1 cellular context compared by ENCODE assay signal in the genomic region with DNA sequence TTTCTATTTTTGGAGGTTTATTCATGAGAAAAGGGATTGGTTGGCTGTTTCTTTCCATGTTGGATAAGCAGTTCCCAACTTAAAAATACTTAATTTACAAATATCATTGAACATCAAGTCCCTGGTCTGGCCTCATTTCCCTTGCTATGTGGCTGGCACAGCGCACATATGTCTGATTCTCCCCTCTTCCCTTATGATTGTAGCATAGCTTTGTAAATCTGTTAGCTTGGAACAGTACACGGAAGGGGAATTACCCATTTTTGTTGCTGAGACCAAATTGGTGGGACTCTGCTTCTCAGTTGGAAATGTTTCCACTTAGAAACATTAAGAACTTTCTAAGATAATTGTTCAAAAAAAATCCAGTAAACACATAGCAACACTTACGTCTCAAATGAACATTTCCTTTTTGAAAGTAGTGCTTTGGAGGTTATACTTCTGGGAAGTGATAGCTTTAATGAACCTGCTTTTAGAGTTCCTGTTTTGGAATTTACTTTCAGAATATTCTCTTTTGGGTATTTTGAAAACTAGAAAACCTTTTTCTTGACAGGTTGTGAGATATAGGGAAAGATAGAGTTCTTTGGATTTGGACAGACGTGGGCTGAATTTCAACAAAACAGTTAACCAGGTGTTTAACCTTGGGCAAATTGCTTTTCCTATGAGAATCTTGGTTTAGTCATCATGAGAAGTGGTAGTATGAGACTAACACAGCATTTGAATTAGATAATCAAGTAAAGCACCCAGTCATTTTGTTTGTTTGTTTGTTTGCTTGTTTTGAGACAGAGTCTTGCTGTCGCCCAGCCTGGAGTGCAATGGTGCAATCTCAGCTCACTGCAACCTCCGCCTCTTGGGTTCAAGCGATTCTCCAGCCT.
TF ChIP-seq lines count a peak whose summit lies in the region.

No MANE protein-coding gene starts in this region.

TF ChIP-seq in SK-N-SH, 30 proteins besides CTCF, POLR2A, EP300 and RAD21 (continued from another document):
- TF ChIP-seq, protein P1, sequence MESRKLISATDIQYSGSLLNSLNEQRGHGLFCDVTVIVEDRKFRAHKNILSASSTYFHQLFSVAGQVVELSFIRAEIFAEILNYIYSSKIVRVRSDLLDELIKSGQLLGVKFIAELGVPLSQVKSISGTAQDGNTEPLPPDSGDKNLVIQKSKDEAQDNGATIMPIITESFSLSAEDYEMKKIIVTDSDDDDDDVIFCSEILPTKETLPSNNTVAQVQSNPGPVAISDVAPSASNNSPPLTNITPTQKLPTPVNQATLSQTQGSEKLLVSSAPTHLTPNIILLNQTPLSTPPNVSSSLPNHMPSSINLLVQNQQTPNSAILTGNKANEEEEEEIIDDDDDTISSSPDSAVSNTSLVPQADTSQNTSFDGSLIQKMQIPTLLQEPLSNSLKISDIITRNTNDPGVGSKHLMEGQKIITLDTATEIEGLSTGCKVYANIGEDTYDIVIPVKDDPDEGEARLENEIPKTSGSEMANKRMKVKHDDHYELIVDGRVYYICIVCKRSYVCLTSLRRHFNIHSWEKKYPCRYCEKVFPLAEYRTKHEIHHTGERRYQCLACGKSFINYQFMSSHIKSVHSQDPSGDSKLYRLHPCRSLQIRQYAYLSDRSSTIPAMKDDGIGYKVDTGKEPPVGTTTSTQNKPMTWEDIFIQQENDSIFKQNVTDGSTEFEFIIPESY (IDR thresholded peaks at IDR 0.05; ENCODE audit: borderline replicate concordance, low read depth), result no peak
- TF ChIP-seq JUND (IDR thresholded peaks at IDR 0.05) (no peak), GATA2 (CRISPR knock-in tag; IDR thresholded peaks at IDR 0.05) (no peak), MEF2A (IDR thresholded peaks at IDR 0.05; ENCODE audit: borderline replicate concordance, low read depth) (no peak), SIN3A (IDR thresholded peaks at IDR 0.05; ENCODE audit: borderline replicate concordance, low read depth, low read length) (no peak), RCOR1 (IDR thresholded peaks at IDR 0.05; ENCODE audit: low read length) (no peak), SMC3 (IDR thresholded peaks at IDR 0.05; ENCODE audit: low read depth, low read length) (no peak), RFX5 (IDR thresholded peaks at IDR 0.05; ENCODE audit: low read length) (no peak), TCF12 (IDR thresholded peaks at IDR 0.05) (no peak), GABPA (IDR thresholded peaks at IDR 0.05; ENCODE audit: low read depth) (no peak), YY1 (IDR thresholded peaks at IDR 0.05; ENCODE audit: low read depth) (no peak), RXRA (IDR thresholded peaks at IDR 0.05; ENCODE audit: borderline replicate concordance, low read depth) (no peak), ELF1 (IDR thresholded peaks at IDR 0.05) (no peak)
- TF ChIP-seq, protein P2, sequence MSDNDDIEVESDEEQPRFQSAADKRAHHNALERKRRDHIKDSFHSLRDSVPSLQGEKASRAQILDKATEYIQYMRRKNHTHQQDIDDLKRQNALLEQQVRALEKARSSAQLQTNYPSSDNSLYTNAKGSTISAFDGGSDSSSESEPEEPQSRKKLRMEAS (IDR thresholded peaks at IDR 0.05; ENCODE audit: low read depth), result no peak
- TF ChIP-seq, protein P3, sequence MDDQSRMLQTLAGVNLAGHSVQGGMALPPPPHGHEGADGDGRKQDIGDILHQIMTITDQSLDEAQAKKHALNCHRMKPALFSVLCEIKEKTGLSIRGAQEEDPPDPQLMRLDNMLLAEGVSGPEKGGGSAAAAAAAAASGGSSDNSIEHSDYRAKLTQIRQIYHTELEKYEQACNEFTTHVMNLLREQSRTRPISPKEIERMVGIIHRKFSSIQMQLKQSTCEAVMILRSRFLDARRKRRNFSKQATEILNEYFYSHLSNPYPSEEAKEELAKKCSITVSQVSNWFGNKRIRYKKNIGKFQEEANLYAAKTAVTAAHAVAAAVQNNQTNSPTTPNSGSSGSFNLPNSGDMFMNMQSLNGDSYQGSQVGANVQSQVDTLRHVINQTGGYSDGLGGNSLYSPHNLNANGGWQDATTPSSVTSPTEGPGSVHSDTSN (IDR thresholded peaks at IDR 0.05), result no peak
TF ChIP-seq in SK-N-SH: peak in this region for 0.
